Comparison of ENCODE assay signal across 9 cellular contexts in genomic region chr19:42066075-42066754, GRCh38. TPM values are rescaled to one million over a fixed set of nuclear protein-coding genes. Genes with fewer than 3 reads are reported as not detected.
DNase-seq lines count a peak whose midpoint lies in the region; FAIRE-seq and TF ChIP-seq lines count a peak whose summit lies in the region.
"Had no signal": no experiment of that assay in that cellular context is flagged by ENCODE, and none has a peak within 500 bp of the region (broad histone marks: within the 10 kb centered on the region; RNA-seq: fewer than 3 reads in every experiment).

No MANE protein-coding gene starts in this region.

- H3K27me3 ChIP-seq in BLaER1, result no peaks in the 10 kb centered on the region
- H3K27me3 ChIP-seq in PC-9 (ENCODE audit: insufficient read depth, low read depth), result peaks cover 37% of the 10 kb centered on the region
- no peaks in the 10 kb centered on the region for H3K27me3 ChIP-seq in ovary

- CTCF ChIA-PET in PC-9 (lab: Charles Lee), result interaction anchor here (0.5 kb wide), 1 partner anchor 31 kb away, joined by 7 read pairs; no protein-coding TSS in a partner anchor

- 0 out of 2 replicates have a peak, but pooled peaks cover 3% of the 10 kb centered on the region for H3F3A ChIP-seq in PC-9 (ENCODE audit: insufficient read depth, low read depth)

- TF ChIP-seq EP300 in ovary (IDR thresholded peaks at IDR 0.05), result no peak

- H3K9me3 ChIP-seq in BLaER1, result no peaks in the 10 kb centered on the region
- H3K9me3 ChIP-seq in PC-9 (ENCODE audit: insufficient read depth, low read depth), result no peaks in the 10 kb centered on the region
- no peaks in the 10 kb centered on the region for H3K9me3 ChIP-seq in ovary
- H3K9me3 ChIP-seq: adrenal gland had no signal

- H3K4me1 ChIP-seq in BLaER1 (peaks cover 69% of the 10 kb centered on the region), PC-9 (replicated peaks; ENCODE audit: insufficient read depth) (0 out of 2 replicates have a peak, but pooled peaks cover 5% of the 10 kb centered on the region), ovary (ENCODE audit: insufficient read depth) (no peaks in the 10 kb centered on the region)
- H3K4me1 ChIP-seq: adrenal gland had no signal

- H3K27ac ChIP-seq in BLaER1 (no peak overlapping the region), PC-9 (no peak overlapping the region), ovary (no peak overlapping the region)
- H3K27ac ChIP-seq: adrenal gland had no signal

- H3K4me2 ChIP-seq in BLaER1, result peak overlapping the region; percentile 97
- H3K4me2 ChIP-seq in PC-9, result no peak overlapping the region

- WGBS in ovary, 3 donors, result 43 to 63% (median 47%) methylated on average over 9 of the region's 9 CpGs

- no peaks in the 10 kb centered on the region for H3K79me2 ChIP-seq in PC-9 (ENCODE audit: low read depth)

- no peak for TF ChIP-seq CTCF in PC-9 (conservative IDR thresholded peaks at IDR 0.05)
- no peak for TF ChIP-seq CTCF in ovary (IDR thresholded peaks at IDR 0.05)

- no peak overlapping the region for H3K4me3 ChIP-seq in BLaER1
- no peak overlapping the region for H3K4me3 ChIP-seq in PC-9
- H3K4me3 ChIP-seq in ovary, result no peak overlapping the region
- H3K4me3 ChIP-seq: adrenal gland had no signal

- H3K36me3 ChIP-seq in BLaER1, result peaks cover 46% of the 10 kb centered on the region
- H3K36me3 ChIP-seq in PC-9 (ENCODE audit: low read depth), result no peaks in the 10 kb centered on the region
- no peaks in the 10 kb centered on the region for H3K36me3 ChIP-seq in ovary
- H3K36me3 ChIP-seq: adrenal gland had no signal

- FAIRE-seq in H54 (lab: Jason Lieb, UNC), result no peak

- no TSS peak for BruUV-seq in PC-9 (replicated peaks; lab: Mats Ljungman, UMichigan)

- intact Hi-C loops in PC-9 (cut with micrococcal nuclease; ENCODE audit: unreplicated experiment) (no loop called here), ovary (cut with DNase I) (no loop called here)

- DNase-seq in H54 (ENCODE audit: insufficient read length, low spot score) (peak; percentile 66), PC-9 (peak; percentile 59 to 71), glomerular visceral epithelial cell (ENCODE audit: extremely low spot score) (peak; percentile 35), foreskin melanocyte (no peak), ovary (no peak)
- DNase-seq in NK-92 treated with Interleukin-12 subunit alpha and Interleukin-12 subunit beta, amount 100 ng/mL, for 24 hours (lab: John Stamatoyannopoulos, UW), result no peak
- no peak for DNase-seq in activated CD8-positive, alpha-beta memory T cell treated with anti-CD3 and anti-CD28 coated beads, Interleukin-2, amount 50 U/mL, for 4 hours

- no peaks in the 10 kb centered on the region for H3K9me2 ChIP-seq in PC-9 (ENCODE audit: insufficient read depth)

- H3K9ac ChIP-seq in BLaER1, result no peak overlapping the region

- no peak overlapping the region for H2AFZ ChIP-seq in PC-9

- H4K20me1 ChIP-seq in BLaER1, result peaks cover 51% of the 10 kb centered on the region
- H4K20me1 ChIP-seq in PC-9 (ENCODE audit: insufficient read depth), result no peaks in the 10 kb centered on the region

- POLR2A ChIA-PET in PC-9 (lab: Charles Lee; ENCODE audit: unreplicated experiment), result no interaction called here

- TF ChIP-seq POLR2A in H54 (IDR thresholded peaks at IDR 0.05; ENCODE audit: low read depth, low read length), result no peak
- no peak for TF ChIP-seq POLR2A in ovary (IDR thresholded peaks at IDR 0.05)

RNA-seq across cellular contexts. Expression of gene GRIK5, which starts 3.8 kb away (rescaled TPM):
- total RNA-seq in PC-9 (2021) (0.96 and 1.1 TPM in 2 replicates), ovary (10 to 100 TPM in 2 of 7 donors, 1 to 10 TPM in 5; 1.7 to 16.3 (median 3.7) TPM)
- 1 to 10 TPM; 2.9 to 5.3 TPM for polyA plus RNA-seq in ovary

RNA-seq across cellular contexts. Expression of gene ZNF574, which starts 9.8 kb away (rescaled TPM):
- total RNA-seq in PC-9 (2021), result 19.4 and 21.6 TPM in 2 replicates
- total RNA-seq in ovary, result 10 to 100 TPM; 10.3 to 24.6 (median 18.2) TPM
- polyA plus RNA-seq in ovary, result 10 to 100 TPM in 1 of 2 donors, 1 to 10 TPM in 1; 2.4 to 14.9 TPM

Comparison
In these comparisons a context has a peak if more than half of its experiments do, and no peak if none do; other contexts are left out.
1. DNase-seq: peak in H54 (single experiment), PC-9 (2 of 2) and glomerular visceral epithelial cell (single experiment); none in NK-92 treated with Interleukin-12 subunit alpha and Interleukin-12 subunit beta, amount 100 ng/mL, for 24 hours (single experiment), activated CD8-positive, alpha-beta memory T cell treated with anti-CD3 and anti-CD28 coated beads, Interleukin-2, amount 50 U/mL, for 4 hours (single experiment), foreskin melanocyte (single experiment) and ovary (0 of 5).